In the genomic region with DNA sequence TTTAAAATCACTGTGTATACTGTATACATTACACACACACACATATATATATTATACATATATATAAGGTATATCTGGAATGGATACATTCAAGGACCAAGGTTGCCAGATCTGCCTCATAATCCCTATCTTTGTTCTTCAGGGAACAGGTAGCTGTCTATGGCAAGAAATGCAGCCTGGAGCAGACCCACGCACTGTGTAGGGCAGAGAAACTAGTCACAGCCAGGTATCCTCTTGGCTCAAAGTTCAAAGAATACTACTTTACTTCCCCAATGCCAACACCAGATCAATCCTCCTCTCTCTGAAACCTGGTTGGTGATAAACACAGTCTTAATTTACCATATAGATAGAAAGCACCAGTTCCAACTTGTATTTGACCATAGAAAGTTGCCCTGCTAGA, we compare ENCODE assay signal across 20 cellular contexts.
"Had no signal": no experiment of that assay in that cellular context is flagged by ENCODE, and none has a peak within 500 bp of the region (broad histone marks: within the 10 kb centered on the region; RNA-seq: fewer than 3 reads in every experiment).

No MANE protein-coding gene starts in this region.

- ATAC-seq: K562 had no signal

- H3K4me2 ChIP-seq: KMS-11 had no signal

- H3K9ac ChIP-seq: KMS-11 had no signal

- H3K4me3 ChIP-seq: K562, SJSA1, SK-N-MC had no signal

- DNase-seq: Kasumi-1, MM.1S, NCI-H1092 treated with DMSO at 0.1 percent for 48 hours, NCI-H1436, NCI-H187, NCI-H2029, NCI-H2081 treated with DMSO at 0.1 percent for 48 hours, NCI-H2171, NCI-H226, NCI-H510A, NCI-H524 treated with DMSO at 0.1 percent for 48 hours, NCI-H774, Right ventricle myocardium superior, RPMI8226, SIG-M5 had no signal

- H3K9me3 ChIP-seq: SJSA1 had no signal

- H3K27ac ChIP-seq: HL-60, KMS-11, SJSA1, SK-N-MC had no signal

- H3K36me3 ChIP-seq: SJSA1 had no signal

- H3K27me3 ChIP-seq: SJSA1 had no signal

- H3K4me1 ChIP-seq: SJSA1 had no signal
